ENCODE assay signal across 8 cellular contexts in genomic region chr7:104923010-104923421, GRCh38.
DNase-seq lines count a peak whose midpoint lies in the region.

No MANE protein-coding gene starts in this region.

- H3K27me3 ChIP-seq in H7 (ENCODE audit: control insufficient read depth, insufficient read depth, low read length), result no peaks in the 10 kb centered on the region

- no peak overlapping the region for H3K4me3 ChIP-seq in H7 (ENCODE audit: insufficient read depth, low read depth, low read length)

- no peaks in the 10 kb centered on the region for H3K36me3 ChIP-seq in H7 (replicated peaks; ENCODE audit: control insufficient read depth, insufficient read depth, low read length)

- DNase-seq in GM04504 (ENCODE audit: low read depth) (peak; percentile 71), H7 (peak; percentile 57), LoVo (ENCODE audit: low spot score) (peak; percentile 84), SHP77 treated with DMSO at 0.1 percent for 48 hours (lab: John Stamatoyannopoulos, UW) (peak; percentile 67), germinal center (ENCODE audit: low spot score) (peak; percentile 61), pons (ENCODE audit: low spot score) (peak; percentile 92), middle frontal gyrus (ENCODE audit: extremely low spot score, low spot score) (no peak)
- DNase-seq in activated gamma-delta T cell treated with anti-CD3 and anti-CD28 coated beads, Interleukin-2, amount 50 U/mL, for 16 hours (ENCODE audit: low read depth), result peak; percentile 61
